In genomic region chr2:227576812-227577211, GRCh38 we compare ENCODE assay signal across 32 cellular contexts. TPM values are rescaled to one million over a fixed set of nuclear protein-coding genes. Genes with fewer than 3 reads are reported as not detected.
"Had no signal": no experiment of that assay in that cellular context is flagged by ENCODE, and none has a peak within 500 bp of the region (broad histone marks: within the 10 kb centered on the region; RNA-seq: fewer than 3 reads in every experiment).

No MANE protein-coding gene starts in this region.

- FAIRE-seq: TTC549 had no signal

- ATAC-seq: activated CD4-positive, alpha-beta T cell treated with anti-CD3 and anti-CD28 coated beads for 36 hours; activated CD4-positive, CD25-positive, alpha-beta regulatory T cell treated with anti-CD3 and anti-CD28 coated beads, Interleukin-2, amount 50 U/mL, for 24 hours; activated CD8-positive, alpha-beta T cell treated with anti-CD3 and anti-CD28 coated beads, Interleukin-2, amount 10 ng/mL, durations not matched to agents 7 days and 5 days; Panc1 had no signal

- H3K27ac ChIP-seq: ascending aorta, cardiac muscle cell, SJSA1 had no signal

- H3K4me3 ChIP-seq: ascending aorta, cardiac muscle cell, SJSA1 had no signal

- H3K9me3 ChIP-seq: ascending aorta, SJSA1, SK-N-SH had no signal

- DNase-seq: activated CD4-positive, alpha-beta T cell treated with anti-CD3 and anti-CD28 coated beads for 36 hours; activated CD4-positive, alpha-beta T cell treated with anti-CD3 and anti-CD28 coated beads, Interleukin-2, amount 10 ng/mL, durations not matched to agents 7 days and 5 days; activated CD4-positive, alpha-beta T cell treated with anti-CD3 and anti-CD28 coated beads, Interleukin-2, amount 50 U/mL, for 48 hours; activated CD8-positive, alpha-beta T cell treated with anti-CD3 and anti-CD28 coated beads, Interleukin-2, amount 10 ng/mL, durations not matched to agents 7 days and 5 days; activated gamma-delta T cell; activated naive CD4-positive, alpha-beta T cell treated with Interleukin-2 at 50 U/mL for 16 hours; activated naive CD8-positive, alpha-beta T cell treated with anti-CD3 and anti-CD28 coated beads, Interleukin-2, amount 10 ng/mL, durations not matched to agents 7 days and 5 days; activated T-cell treated with anti-CD3 and anti-CD28 coated beads, Interleukin-2, amount 50 U/mL, for 24 hours; amygdala; NCI-H1048; NCI-H1436 treated with DMSO at 0.1 percent for 48 hours; NCI-H1694 treated with DMSO at 0.1 percent for 48 hours; NCI-H2029; NCI-H2171 treated with DMSO at 0.1 percent for 48 hours; NCI-H2227 treated with DMSO at 0.1 percent for 48 hours; NCI-H446; NCI-H510A treated with DMSO at 0.1 percent for 48 hours; NCI-H526 treated with DMSO at 0.1 percent for 48 hours; NCI-H774; SHP77 treated with DMSO at 0.1 percent for 48 hours; SK-N-SH had no signal

- H3K4me1 ChIP-seq: ascending aorta, SJSA1 had no signal

- H3K4me2 ChIP-seq: SK-N-SH had no signal

RNA-seq across cellular contexts. Expression of gene SCYGR2, which starts 21.9 kb away (rescaled TPM):
- total RNA-seq: activated CD4-positive, alpha-beta T cell treated with anti-CD3 and anti-CD28 coated beads for 36 hours; activated CD4-positive, alpha-beta T cell treated with anti-CD3 and anti-CD28 coated beads, Interleukin-2, amount 10 ng/mL, durations not matched to agents 7 days and 5 days; activated CD8-positive, alpha-beta T cell treated with anti-CD3 and anti-CD28 coated beads, Interleukin-2, amount 10 ng/mL, durations not matched to agents 7 days and 5 days; activated naive CD8-positive, alpha-beta T cell treated with anti-CD3 and anti-CD28 coated beads, Interleukin-2, amount 10 ng/mL, durations not matched to agents 7 days and 5 days; activated T-helper 2 cell treated with anti-CD3 and anti-CD28 coated beads, Interferon-gamma antibody, Interleukin-2, Interleukin-4, amounts not matched to agents 10 μg/mL and 5 μg/mL and 100 μg/mL, durations not matched to agents 14 hours and 24 hours and 36 hours; ascending aorta; cardiac muscle cell; MCF 10A; RPMI7951; SJSA1; WTC11 had no signal
- polyA plus RNA-seq: adipose tissue, cardiac muscle cell, SK-N-SH had no signal

RNA-seq across cellular contexts. Expression of gene SCYGR3, which starts 37.8 kb away (rescaled TPM):
- total RNA-seq: activated CD4-positive, alpha-beta T cell treated with anti-CD3 and anti-CD28 coated beads for 36 hours; activated CD4-positive, alpha-beta T cell treated with anti-CD3 and anti-CD28 coated beads, Interleukin-2, amount 10 ng/mL, durations not matched to agents 7 days and 5 days; activated CD8-positive, alpha-beta T cell treated with anti-CD3 and anti-CD28 coated beads, Interleukin-2, amount 10 ng/mL, durations not matched to agents 7 days and 5 days; activated naive CD8-positive, alpha-beta T cell treated with anti-CD3 and anti-CD28 coated beads, Interleukin-2, amount 10 ng/mL, durations not matched to agents 7 days and 5 days; activated T-helper 2 cell treated with anti-CD3 and anti-CD28 coated beads, Interferon-gamma antibody, Interleukin-2, Interleukin-4, amounts not matched to agents 10 μg/mL and 5 μg/mL and 100 μg/mL, durations not matched to agents 14 hours and 24 hours and 36 hours; ascending aorta; cardiac muscle cell; MCF 10A; RPMI7951; SJSA1; WTC11 had no signal
- polyA plus RNA-seq: adipose tissue, cardiac muscle cell, SK-N-SH had no signal

RNA-seq across cellular contexts. Expression of gene SCYGR4, which starts 40.5 kb away (rescaled TPM):
- total RNA-seq: activated CD4-positive, alpha-beta T cell treated with anti-CD3 and anti-CD28 coated beads for 36 hours; activated CD4-positive, alpha-beta T cell treated with anti-CD3 and anti-CD28 coated beads, Interleukin-2, amount 10 ng/mL, durations not matched to agents 7 days and 5 days; activated CD8-positive, alpha-beta T cell treated with anti-CD3 and anti-CD28 coated beads, Interleukin-2, amount 10 ng/mL, durations not matched to agents 7 days and 5 days; activated naive CD8-positive, alpha-beta T cell treated with anti-CD3 and anti-CD28 coated beads, Interleukin-2, amount 10 ng/mL, durations not matched to agents 7 days and 5 days; activated T-helper 2 cell treated with anti-CD3 and anti-CD28 coated beads, Interferon-gamma antibody, Interleukin-2, Interleukin-4, amounts not matched to agents 10 μg/mL and 5 μg/mL and 100 μg/mL, durations not matched to agents 14 hours and 24 hours and 36 hours; ascending aorta; cardiac muscle cell; MCF 10A; RPMI7951; SJSA1; WTC11 had no signal
- polyA plus RNA-seq: cardiac muscle cell, SK-N-SH had no signal
